Comparison of ENCODE assay signal across 1 cellular context in the genomic region with DNA sequence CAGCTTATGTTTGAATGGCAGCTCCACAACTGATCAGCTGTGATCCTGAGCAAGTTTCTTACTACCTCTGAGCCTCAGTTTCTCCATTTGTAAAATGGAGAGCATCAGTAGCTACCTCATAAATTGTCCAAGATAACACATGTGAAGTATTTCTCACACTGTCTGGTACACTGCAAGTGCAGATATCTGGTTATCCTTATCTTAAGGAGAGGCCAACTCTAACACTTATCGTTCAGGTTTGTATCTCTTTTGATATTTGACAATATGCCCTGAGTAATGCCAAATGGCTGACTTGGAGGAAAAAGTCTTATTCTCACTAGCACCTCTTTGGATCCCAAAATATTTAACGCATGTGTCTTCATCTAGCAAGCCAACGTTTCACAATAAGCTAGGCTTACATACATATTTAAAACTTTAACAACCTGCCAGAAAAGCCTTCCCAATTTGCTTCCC.
TF ChIP-seq lines count a peak whose summit lies in the region.

No MANE protein-coding gene starts in this region.

TF ChIP-seq in IMR-90, 13 proteins besides CTCF, POLR2A, EP300 and RAD21:
- no peak for TF ChIP-seq BHLHE40 (IDR thresholded peaks at IDR 0.05; ENCODE audit: low read depth, low read length)
- 0 out of 2 replicates have a peak, but pooled peaks have one; percentile 8 for TF ChIP-seq MAZ (IDR thresholded peaks at IDR 0.05; ENCODE audit: borderline replicate concordance, low read depth, low read length)
- peak; percentile 72 for TF ChIP-seq CEBPB (IDR thresholded peaks at IDR 0.05; ENCODE audit: low read depth, low read length)
